ENCODE assay signal across 9 cellular contexts in the genomic region with DNA sequence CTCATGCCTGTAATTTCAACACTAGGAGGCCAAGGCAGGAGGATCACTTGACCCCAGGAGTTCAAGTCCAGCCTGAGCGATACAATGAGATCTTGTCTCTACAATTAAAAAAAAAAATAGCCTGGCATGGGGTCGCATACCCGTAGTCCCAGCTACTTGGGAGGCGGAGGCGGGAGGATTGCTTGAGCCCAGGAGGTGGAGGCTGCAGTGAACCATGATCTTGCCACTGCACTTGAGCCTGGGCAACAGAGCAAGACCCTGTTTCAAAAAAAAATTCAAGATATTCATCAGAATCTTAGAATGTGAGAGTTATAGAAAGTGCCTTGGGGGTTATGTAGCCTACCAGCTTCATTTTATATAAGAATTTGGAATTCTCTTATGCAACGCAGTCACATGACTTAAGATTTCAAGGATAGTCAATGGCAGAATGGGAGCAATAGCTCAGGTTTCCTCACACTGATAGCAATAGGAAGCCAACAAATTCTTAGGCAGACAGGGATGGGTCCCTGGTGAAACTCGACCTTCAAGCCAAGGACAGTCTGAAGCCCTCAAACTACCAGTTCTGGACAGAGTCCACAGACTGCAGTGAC.
"Had no signal": no experiment of that assay in that cellular context is flagged by ENCODE, and none has a peak within 500 bp of the region (broad histone marks: within the 10 kb centered on the region; RNA-seq: fewer than 3 reads in every experiment).

No MANE protein-coding gene starts in this region.

- DNase-seq: GM23248, GOT3, H9, HCEC 1CT, HFFc6, KG1 had no signal

- FAIRE-seq: H54, HepG2 had no signal

- H3K27ac ChIP-seq: GM23248, HL-60 had no signal

- H2AFZ ChIP-seq: GM23248 had no signal

- ATAC-seq: HepG2 had no signal

- H3K4me3 ChIP-seq: GM23248 had no signal

- H3K9ac ChIP-seq: GM23248 had no signal
